7 cellular contexts compared by ENCODE assay signal in genomic region chr14:34547136-34547520, GRCh38. TPM values are rescaled to one million over a fixed set of nuclear protein-coding genes. Genes with fewer than 3 reads are reported as not detected.
DNase-seq lines count a peak whose midpoint lies in the region; ATAC-seq and TF ChIP-seq lines count a peak whose summit lies in the region.
"Not testable (repeated sequence)": the region's sequence is repeated elsewhere in the genome, so short reads cannot be mapped to it uniquely, and the experiment has no call there.

No MANE protein-coding gene starts in this region.

- intact Hi-C loops in lower lobe of right lung (cut with DNase I), result not testable (repeated sequence)

- TF ChIP-seq CTCF in lower lobe of right lung (IDR thresholded peaks at IDR 0.05), result not testable (repeated sequence)

- H3K27ac ChIP-seq in lower lobe of right lung, result not testable (repeated sequence)

- H3K4me3 ChIP-seq in lower lobe of right lung, result not testable (repeated sequence)

- H3K4me3 Mint-ChIP-seq in activated CD8-positive, alpha-beta memory T cell treated with anti-CD3 and anti-CD28 coated beads, Interleukin-2, amount 10 ng/mL, durations not matched to agents 7 days and 5 days, result not testable (repeated sequence)

- not testable (repeated sequence) for H3K27me3 Mint-ChIP-seq in activated CD8-positive, alpha-beta memory T cell treated with anti-CD3 and anti-CD28 coated beads, Interleukin-2, amount 10 ng/mL, durations not matched to agents 7 days and 5 days

- H3K9me3 Mint-ChIP-seq in activated CD8-positive, alpha-beta memory T cell treated with anti-CD3 and anti-CD28 coated beads, Interleukin-2, amount 10 ng/mL, durations not matched to agents 7 days and 5 days (ENCODE audit: low read depth), result not testable (repeated sequence)

- not testable (repeated sequence) for H3K36me3 ChIP-seq in lower lobe of right lung

- CTCF ChIA-PET in activated CD8-positive, alpha-beta memory T cell treated with anti-CD3 and anti-CD28 coated beads, Interleukin-2, amount 10 ng/mL, durations not matched to agents 7 days and 5 days (lab: Charles Lee), result not testable (repeated sequence)

- ATAC-seq in GM18867 (IDR thresholded peaks at IDR 0.05; ENCODE audit: unreplicated experiment), result peak; percentile 39
- peak; percentile 30 for ATAC-seq in GM19467 (IDR thresholded peaks at IDR 0.05; ENCODE audit: unreplicated experiment)
- peak; percentile 38 for ATAC-seq in HG02588 (IDR thresholded peaks at IDR 0.05; ENCODE audit: unreplicated experiment)
- ATAC-seq in HG03045 (IDR thresholded peaks at IDR 0.05; ENCODE audit: unreplicated experiment), result peak; percentile 41
- peak; percentile 16 for ATAC-seq in HG03469 (IDR thresholded peaks at IDR 0.05; ENCODE audit: unreplicated experiment)
- peak; percentile 67 for ATAC-seq in activated CD8-positive, alpha-beta memory T cell treated with anti-CD3 and anti-CD28 coated beads, Interleukin-2, amount 10 ng/mL, durations not matched to agents 7 days and 5 days
- peak; percentile 4 to 6 for ATAC-seq in lower lobe of right lung

- H3K4me1 Mint-ChIP-seq in activated CD8-positive, alpha-beta memory T cell treated with anti-CD3 and anti-CD28 coated beads, Interleukin-2, amount 10 ng/mL, durations not matched to agents 7 days and 5 days, result not testable (repeated sequence)

- H3K27me3 ChIP-seq in lower lobe of right lung (ENCODE audit: low read depth), result not testable (repeated sequence)

- not testable (repeated sequence) for H3K36me3 Mint-ChIP-seq in activated CD8-positive, alpha-beta memory T cell treated with anti-CD3 and anti-CD28 coated beads, Interleukin-2, amount 10 ng/mL, durations not matched to agents 7 days and 5 days

- not testable (repeated sequence) for H3K27ac Mint-ChIP-seq in activated CD8-positive, alpha-beta memory T cell treated with anti-CD3 and anti-CD28 coated beads, Interleukin-2, amount 10 ng/mL, durations not matched to agents 7 days and 5 days

- H3K9me3 ChIP-seq in lower lobe of right lung, result not testable (repeated sequence)

- not testable (repeated sequence) for H3K4me1 ChIP-seq in lower lobe of right lung

- not testable (repeated sequence) for DNase-seq in activated CD8-positive, alpha-beta memory T cell treated with anti-CD3 and anti-CD28 coated beads, Interleukin-2, amount 10 ng/mL, durations not matched to agents 7 days and 5 days; lower lobe of right lung

RNA-seq across cellular contexts. Expression of gene EAPP, which starts 7.6 kb away (rescaled TPM):
- 10 to 100 TPM; 25.2 to 29.8 TPM for total RNA-seq in activated CD8-positive, alpha-beta memory T cell treated with anti-CD3 and anti-CD28 coated beads, Interleukin-2, amount 10 ng/mL, durations not matched to agents 7 days and 5 days
- 28.8 TPM for total RNA-seq in lower lobe of right lung

Comparison
In these comparisons a context has a peak if more than half of its experiments do, and no peak if none do; other contexts are left out.
1. ATAC-seq: peak in every context shown above with its lines; median percentile 67 in activated CD8-positive, alpha-beta memory T cell treated with anti-CD3 and anti-CD28 coated beads, Interleukin-2, amount 10 ng/mL, durations not matched to agents 7 days and 5 days; 41 in HG03045; 39 in GM18867; 38 in HG02588; 30 in GM19467; 16 in HG03469; 5 in lower lobe of right lung.